32 cellular contexts compared by ENCODE assay signal in the genomic region with DNA sequence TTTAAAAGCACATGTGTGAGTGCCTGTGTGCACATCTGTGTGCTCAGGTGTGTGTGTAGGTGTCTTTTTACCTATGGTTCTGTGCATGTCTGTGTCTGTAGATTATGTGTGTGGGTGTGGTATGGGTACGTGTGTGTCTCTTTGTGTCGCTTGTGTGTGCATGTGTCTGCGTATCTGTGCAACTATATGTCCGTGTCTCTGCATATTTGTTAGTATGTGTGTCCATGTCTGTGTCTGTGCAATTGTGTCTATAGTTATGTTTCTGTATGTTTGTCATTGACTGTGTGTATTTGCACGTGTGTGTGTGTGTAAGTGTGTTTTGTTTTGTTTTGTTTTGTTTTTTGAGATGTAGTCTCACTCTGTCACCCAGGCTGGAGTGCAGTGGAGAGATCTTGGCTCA.
"Had no signal": no experiment of that assay in that cellular context is flagged by ENCODE, and none has a peak within 500 bp of the region (broad histone marks: within the 10 kb centered on the region; RNA-seq: fewer than 3 reads in every experiment).

No MANE protein-coding gene starts in this region.

- H3K9me3 ChIP-seq: esophagus muscularis mucosa, gastrocnemius medialis had no signal

- H3K4me1 ChIP-seq: foreskin keratinocyte had no signal

- FAIRE-seq: astrocyte, colon had no signal

- ATAC-seq: activated CD4-positive, CD25-positive, alpha-beta regulatory T cell treated with anti-CD3 and anti-CD28 coated beads, Interleukin-2, amount 50 U/mL, for 24 hours; activated CD8-positive, alpha-beta T cell treated with anti-CD3 and anti-CD28 coated beads for 36 hours; activated T-cell treated with anti-CD3 and anti-CD28 coated beads, Interleukin-2, amount 50 U/mL, for 4 hours; activated T-helper 17 cell treated with anti-CD3 and anti-CD28 coated beads, Interleukin-2, amount 50 U/mL, for 72 hours; effector memory CD8-positive, alpha-beta T cell; foreskin keratinocyte; gastrocnemius medialis; T-helper 17 cell had no signal

- H3K27ac ChIP-seq: brain microvascular endothelial cell, esophagus muscularis mucosa, foreskin keratinocyte, gastrocnemius medialis, WERI-Rb-1 had no signal

- H3K27me3 ChIP-seq: brain microvascular endothelial cell had no signal

- DNase-seq: activated B cell treated with CpG ODN at 0.5 μM for 24 hours; activated CD4-positive, alpha-beta T cell treated with anti-CD3 and anti-CD28 coated beads for 48 hours; activated CD4-positive, alpha-beta T cell treated with anti-CD3 and anti-CD28 coated beads, Interleukin-2, amount 50 U/mL, for 1 hour; activated CD4-positive, alpha-beta T cell treated with anti-CD3 and anti-CD28 coated beads, Interleukin-2, amount 50 U/mL, for 48 hours; activated CD8-positive, alpha-beta memory T cell treated with anti-CD3 and anti-CD28 coated beads for 24 hours; activated CD8-positive, alpha-beta T cell treated with anti-CD3 and anti-CD28 coated beads for 36 hours; activated effector memory CD4-positive, alpha-beta T cell treated with Interleukin-2 at 50 U/mL for 16 hours; activated gamma-delta T cell treated with Interleukin-2 at 50 U/mL for 16 hours; activated naive CD4-positive, alpha-beta T cell treated with anti-CD3 and anti-CD28 coated beads, Interleukin-2, amount 50 U/mL, for 16 hours; activated naive CD4-positive, alpha-beta T cell treated with Interleukin-2 at 50 U/mL for 16 hours; activated T-cell treated with anti-CD3 and anti-CD28 coated beads, Interleukin-2, amount 50 U/mL, for 4 hours; amniotic stem cell; anterior cingulate cortex; brain microvascular endothelial cell; caudate nucleus; cortex of kidney; dermis blood vessel endothelial cell; effector CD4-positive, alpha-beta T cell; effector memory CD8-positive, alpha-beta T cell; erythroblast; foreskin keratinocyte; gastrocnemius medialis; glutamatergic neuron; T-helper 1 cell; T-helper 17 cell; T1000 had no signal

- H3K36me3 ChIP-seq: brain microvascular endothelial cell, esophagus muscularis mucosa, gastrocnemius medialis, WERI-Rb-1 had no signal

- H3K4me3 ChIP-seq: esophagus muscularis mucosa, gastrocnemius medialis had no signal
